13 cellular contexts compared by ENCODE assay signal in the genomic region with DNA sequence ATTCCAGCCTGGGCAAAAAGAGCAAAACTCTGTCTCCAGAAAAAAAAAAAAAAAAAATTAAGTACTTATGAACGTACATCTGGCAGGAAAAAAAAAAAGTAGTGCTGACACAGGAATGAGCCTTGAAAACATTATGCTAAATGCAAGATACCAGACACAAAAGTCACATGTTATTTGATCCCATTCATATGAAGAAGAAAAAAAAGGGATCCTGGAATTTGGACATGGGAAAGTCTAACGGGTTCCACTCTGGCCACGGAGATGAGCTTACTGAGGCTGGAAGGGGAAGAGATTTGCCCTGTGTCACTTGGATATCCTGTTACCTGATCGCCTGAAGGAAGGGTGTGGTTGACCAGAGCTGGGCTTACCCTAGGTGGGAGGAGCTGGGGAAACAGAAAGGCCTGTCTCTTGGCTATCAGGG.
DNase-seq lines count a peak whose midpoint lies in the region; ATAC-seq and TF ChIP-seq lines count a peak whose summit lies in the region.
"Had no signal": no experiment of that assay in that cellular context is flagged by ENCODE, and none has a peak within 500 bp of the region (broad histone marks: within the 10 kb centered on the region; RNA-seq: fewer than 3 reads in every experiment).

No MANE protein-coding gene starts in this region.

- ATAC-seq in WTC11 (peak; percentile 72), HG03139 (IDR thresholded peaks at IDR 0.05; ENCODE audit: unreplicated experiment) (no peak), GM21825 (IDR thresholded peaks at IDR 0.05; ENCODE audit: unreplicated experiment) (no peak)
- ATAC-seq: activated naive CD4-positive, alpha-beta T cell treated with anti-CD3 and anti-CD28 coated beads, Interleukin-2, amount 50 U/mL, for 72 hours; left lobe of liver had no signal

- no peaks in the 10 kb centered on the region for H3K36me3 Mint-ChIP-seq in WTC11
- H3K36me3 Mint-ChIP-seq: activated naive CD4-positive, alpha-beta T cell treated with anti-CD3 and anti-CD28 coated beads, Interleukin-2, amount 50 U/mL, for 72 hours had no signal

- H3K27me3 Mint-ChIP-seq in WTC11 (ENCODE audit: low read depth) = no peaks in the 10 kb centered on the region

- TF ChIP-seq CTCF in C4-2B (conservative IDR thresholded peaks at IDR 0.05) (no peak), WTC11 (IDR thresholded peaks at IDR 0.05) (no peak)

- DNase-seq in HT1080 (ENCODE audit: low read depth) (peak; percentile 34), WTC11 (ENCODE audit: low spot score) (no peak), kidney tubule cell (ENCODE audit: low spot score) (peak; percentile 28), glomerular visceral epithelial cell (ENCODE audit: extremely low spot score) (no peak), NCI-H1694 treated with DMSO at 0.1 percent for 48 hours (lab: John Stamatoyannopoulos, UW) (no peak)
- DNase-seq: NCI-H1048, SHP77 treated with DMSO at 0.1 percent for 48 hours had no signal

- no peak overlapping the region for H3K27ac Mint-ChIP-seq in WTC11
- H3K27ac Mint-ChIP-seq: activated naive CD4-positive, alpha-beta T cell treated with anti-CD3 and anti-CD28 coated beads, Interleukin-2, amount 50 U/mL, for 72 hours had no signal

- no peak overlapping the region for H3K4me3 Mint-ChIP-seq in WTC11

- H3K4me1 Mint-ChIP-seq in WTC11 = peaks cover 4% of the 10 kb centered on the region; the same call in 1 of the 2 replicates

- CTCF ChIA-PET in WTC11 (lab: Charles Lee) = interaction anchor here (0.5 to 0.9 kb wide), 3 partner anchors 42 to 459 kb away, joined by 3 to 5 read pairs (median 3); partner anchors contain the start of gene ERCC4

- POLR2A ChIA-PET in WTC11 (lab: Charles Lee) = interaction anchor here (0.6 kb wide), 1 partner anchor 19 kb away, joined by 3 read pairs; no protein-coding TSS in a partner anchor

- H3K27ac ChIP-seq in C4-2B = peak overlapping the region; percentile 14
- H3K27ac ChIP-seq: right atrium auricular region had no signal

- no peaks in the 10 kb centered on the region for H3K9me3 Mint-ChIP-seq in WTC11
- H3K9me3 Mint-ChIP-seq: activated naive CD4-positive, alpha-beta T cell treated with anti-CD3 and anti-CD28 coated beads, Interleukin-2, amount 50 U/mL, for 72 hours had no signal

TF ChIP-seq in WTC11, 78 proteins besides CTCF, POLR2A, EP300 and RAD21 (continues in another document):
- TF ChIP-seq CBFB (CRISPR knock-in tag; IDR thresholded peaks at IDR 0.05; ENCODE audit: low read depth) = no peak
- TF ChIP-seq ZNF281 (CRISPR knock-in tag; IDR thresholded peaks at IDR 0.05) = no peak
- no peak for TF ChIP-seq CREM (CRISPR knock-in tag; IDR thresholded peaks at IDR 0.05)
- TF ChIP-seq GRHL2 (CRISPR knock-in tag; IDR thresholded peaks at IDR 0.05; ENCODE audit: insufficient replicate concordance, severe bottlenecking) = no peak
- TF ChIP-seq ARID4B (CRISPR knock-in tag; IDR thresholded peaks at IDR 0.05; ENCODE audit: borderline replicate concordance) = no peak
- TF ChIP-seq MYBL2 (CRISPR knock-in tag; IDR thresholded peaks at IDR 0.05) = no peak
- TF ChIP-seq ATF6 (CRISPR knock-in tag; IDR thresholded peaks at IDR 0.05) = no peak
- TF ChIP-seq JUN (CRISPR knock-in tag; IDR thresholded peaks at IDR 0.05) = no peak
- no peak for TF ChIP-seq IRF2 (CRISPR knock-in tag; IDR thresholded peaks at IDR 0.05; ENCODE audit: borderline replicate concordance, low read depth)
- no peak for TF ChIP-seq ZNF425 (CRISPR knock-in tag; conservative IDR thresholded peaks at IDR 0.05)
- no peak for TF ChIP-seq OVOL2 (CRISPR knock-in tag; IDR thresholded peaks at IDR 0.05; ENCODE audit: borderline replicate concordance)
- no peak for TF ChIP-seq ZNF263 (CRISPR knock-in tag; IDR thresholded peaks at IDR 0.05; ENCODE audit: low read depth)
- no peak for TF ChIP-seq ZNF396 (CRISPR knock-in tag; IDR thresholded peaks at IDR 0.05; ENCODE audit: borderline replicate concordance)
- no peak for TF ChIP-seq EMX1 (CRISPR knock-in tag; IDR thresholded peaks at IDR 0.05)
- TF ChIP-seq ZNF121 (CRISPR knock-in tag; IDR thresholded peaks at IDR 0.05) = no peak
- TF ChIP-seq SMAD3 (CRISPR knock-in tag; IDR thresholded peaks at IDR 0.05; ENCODE audit: borderline replicate concordance) = no peak

Comparison
In these comparisons a context has a peak if more than half of its experiments do, and no peak if none do; other contexts are left out.
1. DNase-seq: peak in HT1080 (single experiment) and kidney tubule cell (single experiment); none in WTC11 (single experiment), glomerular visceral epithelial cell (single experiment) and NCI-H1694 treated with DMSO at 0.1 percent for 48 hours (single experiment).